9 cellular contexts compared by ENCODE assay signal in the genomic region with DNA sequence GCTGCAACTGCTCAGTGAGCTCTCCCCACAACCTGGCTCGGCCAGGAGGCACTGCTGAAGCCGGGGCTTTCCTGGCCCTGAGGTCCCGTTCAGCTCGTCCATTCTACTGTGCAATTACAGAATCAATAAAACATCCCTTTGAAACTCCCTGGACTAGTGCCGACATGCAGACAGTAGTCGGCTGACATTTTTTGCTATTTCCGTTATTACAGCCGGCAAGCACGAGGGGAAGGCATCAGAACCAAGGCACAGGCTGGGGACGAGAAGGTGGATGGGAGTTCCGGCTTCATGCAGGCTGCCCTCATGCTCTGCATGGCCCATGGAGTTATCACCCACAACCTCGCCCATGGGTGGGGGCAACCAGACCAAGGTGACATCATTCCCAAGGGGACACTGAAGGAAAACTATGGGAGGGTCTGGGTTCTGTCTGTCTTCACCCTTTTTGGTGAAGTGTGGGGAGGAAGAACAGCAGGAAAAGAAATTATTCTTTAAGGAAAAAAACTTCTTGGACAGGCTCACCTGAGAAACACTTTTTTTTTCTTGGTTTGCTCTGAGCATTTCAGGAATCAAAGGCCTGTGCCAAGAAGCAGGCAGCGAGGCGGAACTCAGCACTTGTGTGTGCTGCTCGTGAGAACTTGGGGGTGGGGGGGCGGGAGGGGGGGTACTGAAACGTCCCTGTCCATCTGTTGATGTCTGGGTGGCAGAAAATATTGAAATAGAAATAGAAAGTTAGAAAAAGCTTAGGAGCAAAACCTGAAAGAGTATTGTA.
A peak's percentile ranks its signal among the peaks of the same experiment; 100 is the strongest.
DNase-seq lines count a peak whose midpoint lies in the region; ATAC-seq, FAIRE-seq and TF ChIP-seq lines count a peak whose summit lies in the region.
"Had no signal": no experiment of that assay in that cellular context is flagged by ENCODE, and none has a peak within 500 bp of the region (broad histone marks: within the 10 kb centered on the region; RNA-seq: fewer than 3 reads in every experiment).

No MANE protein-coding gene starts in this region.

- peak overlapping the region; percentile 57 to 76 (median 68) for H3K27ac ChIP-seq in esophagus muscularis mucosa (replicated peaks in 1 of 4)
- H3K27ac ChIP-seq in pancreas = peak overlapping the region in 2 of 4 donors; percentile 64 to 65

- TF ChIP-seq CTCF in esophagus muscularis mucosa (IDR thresholded peaks at IDR 0.05) (no peak), pancreas (IDR thresholded peaks at IDR 0.05) (no peak)

- WGBS in esophagus muscularis mucosa = 38% methylated on average over 16 of the region's 17 CpGs
- WGBS in pancreas, 2 donors = 8 to 10% methylated on average over 17 of the region's 17 CpGs

- TF ChIP-seq EP300 in esophagus muscularis mucosa (IDR thresholded peaks at IDR 0.05) = no peak

- intact Hi-C loops in esophagus muscularis mucosa (cut with DNase I) (no loop called here), pancreas (cut with DNase I) (no loop called here)

- no peaks in the 10 kb centered on the region for H3K36me3 ChIP-seq in esophagus muscularis mucosa
- H3K36me3 ChIP-seq in pancreas = no peaks in the 10 kb centered on the region

- H3K4me3 ChIP-seq in esophagus muscularis mucosa (peak overlapping the region; percentile 29 to 43 (median 34)), pancreas (peak overlapping the region in 1 of 4 donors; percentile 2)

- no peak for FAIRE-seq in pancreas (lab: Jason Lieb, UNC)
- FAIRE-seq: frontal cortex had no signal

- H3K4me1 ChIP-seq in esophagus muscularis mucosa (peaks cover 31 to 74% (median 65%) of the 10 kb centered on the region in 4 donors), pancreas (peaks cover 0 to 16% (median 0%) of the 10 kb centered on the region in 3 donors)

- H3K27me3 ChIP-seq in esophagus muscularis mucosa (no peaks in the 10 kb centered on the region), pancreas (no peaks in the 10 kb centered on the region)

- no peaks in the 10 kb centered on the region for H3K9me3 ChIP-seq in esophagus muscularis mucosa
- no peaks in the 10 kb centered on the region for H3K9me3 ChIP-seq in pancreas

- DNase-seq in DMS153 (lab: John Stamatoyannopoulos, UW) (peak; percentile 37), NCI-H1105 (lab: John Stamatoyannopoulos, UW) (peak; percentile 54), esophagus muscularis mucosa (ENCODE audit: extremely low spot score) (no peak), pancreas (peak in 4 of 6 donors; percentile 29 to 65 (median 48)), NCI-H2029 treated with DMSO at 0.1 percent for 48 hours (lab: John Stamatoyannopoulos, UW) (no peak), islet precursor cell (no peak), KG1 (lab: John Stamatoyannopoulos, UW) (no peak), GF-D8 (lab: John Stamatoyannopoulos, UW) (no peak)

- TF ChIP-seq POLR2A in esophagus muscularis mucosa (IDR thresholded peaks at IDR 0.05; ENCODE audit: low read depth) = no peak

- ATAC-seq in pancreas = peak; percentile 64 to 91 (median 85)

Comparison
In these comparisons a context has a peak if more than half of its experiments do, and no peak if none do; other contexts are left out.
1. DNase-seq: peak in DMS153 (single experiment), NCI-H1105 (single experiment) and pancreas (4 of 6); none in esophagus muscularis mucosa (single experiment), NCI-H2029 treated with DMSO at 0.1 percent for 48 hours (single experiment), islet precursor cell (single experiment), KG1 (single experiment) and GF-D8 (single experiment).